In the genomic region with DNA sequence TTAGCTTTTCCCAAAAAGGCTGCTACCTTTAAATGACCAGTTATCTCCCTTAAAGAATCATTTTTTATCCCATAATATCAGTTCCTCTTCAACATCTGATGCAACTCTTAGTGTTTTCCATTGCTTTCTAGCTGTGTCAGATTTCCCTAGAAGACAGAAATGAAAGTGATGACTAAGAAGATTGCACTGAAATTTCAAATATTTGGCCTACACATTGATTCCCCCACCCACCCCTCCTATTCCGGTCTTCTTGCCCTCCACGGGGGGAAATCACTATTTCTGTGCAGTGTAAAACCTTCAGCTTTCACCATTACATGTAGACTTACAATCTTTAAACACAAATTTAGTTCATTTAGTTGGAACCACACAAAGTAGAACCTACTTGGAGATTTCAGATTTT, we compare ENCODE assay signal across 12 cellular contexts.
A peak's percentile ranks its signal among the peaks of the same experiment; 100 is the strongest.
DNase-seq lines count a peak whose midpoint lies in the region; ATAC-seq, FAIRE-seq and TF ChIP-seq lines count a peak whose summit lies in the region.
"Had no signal": no experiment of that assay in that cellular context is flagged by ENCODE, and none has a peak within 500 bp of the region (broad histone marks: within the 10 kb centered on the region; RNA-seq: fewer than 3 reads in every experiment).

No MANE protein-coding gene starts in this region.

- H3K27me3 Mint-ChIP-seq in T-helper 17 cell = peaks cover 30% of the 10 kb centered on the region

- H3K4me3 ChIP-seq in AG10803 (ENCODE audit: low read length) = no peak overlapping the region
- H3K4me3 ChIP-seq: right lobe of liver had no signal

- FAIRE-seq in GM18507 (lab: Jason Lieb, UNC) = peak; percentile 62

- peaks cover 11% of the 10 kb centered on the region for H3K4me1 Mint-ChIP-seq in T-helper 17 cell

- peak overlapping the region; percentile 8 for H3K27ac Mint-ChIP-seq in T-helper 17 cell

- H3K36me3 Mint-ChIP-seq in T-helper 17 cell (ENCODE audit: low read depth) = no peaks in the 10 kb centered on the region

- no peak overlapping the region for H3K4me3 Mint-ChIP-seq in T-helper 17 cell

- TF ChIP-seq CTCF in AG10803 (conservative IDR thresholded peaks at IDR 0.05; ENCODE audit: low read length) = no peak

- ATAC-seq in T-helper 17 cell (no peak), HG03175 (IDR thresholded peaks at IDR 0.05; ENCODE audit: unreplicated experiment) (no peak), GM19463 (IDR thresholded peaks at IDR 0.05; ENCODE audit: unreplicated experiment) (no peak), GM19035 (IDR thresholded peaks at IDR 0.05; ENCODE audit: unreplicated experiment) (no peak)

- DNase-seq in AG10803 (ENCODE audit: low read depth) (peak; percentile 81), GM18507 (ENCODE audit: extremely low spot score, insufficient read length, low read depth) (no peak), T-helper 17 cell (no peak), kidney tubule cell (ENCODE audit: low spot score) (peak; percentile 36)
- DNase-seq in activated CD8-positive, alpha-beta memory T cell treated with anti-CD3 and anti-CD28 coated beads, Interleukin-2, amount 50 U/mL, for 48 hours = no peak
- DNase-seq: effector memory CD4-positive, alpha-beta T cell; NCI-H1105; right lobe of liver; SHP77 treated with DMSO at 0.1 percent for 48 hours had no signal

- no peaks in the 10 kb centered on the region for H3K9me3 ChIP-seq in T-helper 17 cell (ENCODE audit: control insufficient read depth, low read length, poor library complexity, severe bottlenecking)
- H3K9me3 ChIP-seq: right lobe of liver had no signal

Comparison
In these comparisons a context has a peak if more than half of its experiments do, and no peak if none do; other contexts are left out.
1. DNase-seq: peak in AG10803 (single experiment) and kidney tubule cell (single experiment); none in GM18507 (single experiment), T-helper 17 cell (0 of 3) and activated CD8-positive, alpha-beta memory T cell treated with anti-CD3 and anti-CD28 coated beads, Interleukin-2, amount 50 U/mL, for 48 hours (single experiment).